Comparison of ENCODE assay signal across 1 cellular context in genomic region chr2:24285484-24286152, GRCh38.
TF ChIP-seq lines count a peak whose summit lies in the region.

No MANE protein-coding gene starts in this region.

TF ChIP-seq in HepG2, 621 proteins besides CTCF, POLR2A, EP300 and RAD21 (continued from another document):
- TF ChIP-seq, protein P1, sequence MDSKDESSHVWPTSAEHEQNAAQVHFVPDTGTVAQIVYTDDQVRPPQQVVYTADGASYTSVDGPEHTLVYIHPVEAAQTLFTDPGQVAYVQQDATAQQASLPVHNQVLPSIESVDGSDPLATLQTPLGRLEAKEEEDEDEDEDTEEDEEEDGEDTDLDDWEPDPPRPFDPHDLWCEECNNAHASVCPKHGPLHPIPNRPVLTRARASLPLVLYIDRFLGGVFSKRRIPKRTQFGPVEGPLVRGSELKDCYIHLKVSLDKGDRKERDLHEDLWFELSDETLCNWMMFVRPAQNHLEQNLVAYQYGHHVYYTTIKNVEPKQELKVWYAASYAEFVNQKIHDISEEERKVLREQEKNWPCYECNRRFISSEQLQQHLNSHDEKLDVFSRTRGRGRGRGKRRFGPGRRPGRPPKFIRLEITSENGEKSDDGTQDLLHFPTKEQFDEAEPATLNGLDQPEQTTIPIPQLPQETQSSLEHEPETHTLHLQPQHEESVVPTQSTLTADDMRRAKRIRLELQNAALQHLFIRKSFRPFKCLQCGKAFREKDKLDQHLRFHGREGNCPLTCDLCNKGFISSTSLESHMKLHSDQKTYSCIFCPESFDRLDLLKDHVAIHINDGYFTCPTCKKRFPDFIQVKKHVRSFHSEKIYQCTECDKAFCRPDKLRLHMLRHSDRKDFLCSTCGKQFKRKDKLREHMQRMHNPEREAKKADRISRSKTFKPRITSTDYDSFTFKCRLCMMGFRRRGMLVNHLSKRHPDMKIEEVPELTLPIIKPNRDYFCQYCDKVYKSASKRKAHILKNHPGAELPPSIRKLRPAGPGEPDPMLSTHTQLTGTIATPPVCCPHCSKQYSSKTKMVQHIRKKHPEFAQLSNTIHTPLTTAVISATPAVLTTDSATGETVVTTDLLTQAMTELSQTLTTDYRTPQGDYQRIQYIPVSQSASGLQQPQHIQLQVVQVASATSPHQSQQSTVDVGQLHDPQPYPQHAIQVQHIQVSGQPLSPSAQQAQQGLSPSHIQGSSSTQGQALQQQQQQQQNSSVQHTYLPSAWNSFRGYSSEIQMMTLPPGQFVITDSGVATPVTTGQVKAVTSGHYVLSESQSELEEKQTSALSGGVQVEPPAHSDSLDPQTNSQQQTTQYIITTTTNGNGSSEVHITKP (CRISPR knock-in tag; IDR thresholded peaks at IDR 0.05; ENCODE audit: low read depth), result no peak
- TF ChIP-seq ATF6 (CRISPR knock-in tag; conservative IDR thresholded peaks at IDR 0.05), result no peak
- TF ChIP-seq ARNT2 (CRISPR knock-in tag; IDR thresholded peaks at IDR 0.05; ENCODE audit: low read depth), result no peak
- no peak for TF ChIP-seq HDAC6 (IDR thresholded peaks at IDR 0.05; ENCODE audit: low read depth, low read length)
- TF ChIP-seq SIN3B (IDR thresholded peaks at IDR 0.05; ENCODE audit: low read length), result no peak
- TF ChIP-seq ZBTB46 (CRISPR knock-in tag; IDR thresholded peaks at IDR 0.05; ENCODE audit: borderline replicate concordance), result no peak
- TF ChIP-seq ZNF784 (CRISPR knock-in tag; IDR thresholded peaks at IDR 0.05; ENCODE audit: borderline replicate concordance), result no peak
- no peak for TF ChIP-seq CREBL2 (CRISPR knock-in tag; IDR thresholded peaks at IDR 0.05; ENCODE audit: borderline replicate concordance)
- no peak for TF ChIP-seq MBNL3 (CRISPR knock-in tag; conservative IDR thresholded peaks at IDR 0.05)
- no peak for TF ChIP-seq NR1H2 (CRISPR knock-in tag; IDR thresholded peaks at IDR 0.05; ENCODE audit: borderline replicate concordance, low read depth)
- TF ChIP-seq, protein P2, sequence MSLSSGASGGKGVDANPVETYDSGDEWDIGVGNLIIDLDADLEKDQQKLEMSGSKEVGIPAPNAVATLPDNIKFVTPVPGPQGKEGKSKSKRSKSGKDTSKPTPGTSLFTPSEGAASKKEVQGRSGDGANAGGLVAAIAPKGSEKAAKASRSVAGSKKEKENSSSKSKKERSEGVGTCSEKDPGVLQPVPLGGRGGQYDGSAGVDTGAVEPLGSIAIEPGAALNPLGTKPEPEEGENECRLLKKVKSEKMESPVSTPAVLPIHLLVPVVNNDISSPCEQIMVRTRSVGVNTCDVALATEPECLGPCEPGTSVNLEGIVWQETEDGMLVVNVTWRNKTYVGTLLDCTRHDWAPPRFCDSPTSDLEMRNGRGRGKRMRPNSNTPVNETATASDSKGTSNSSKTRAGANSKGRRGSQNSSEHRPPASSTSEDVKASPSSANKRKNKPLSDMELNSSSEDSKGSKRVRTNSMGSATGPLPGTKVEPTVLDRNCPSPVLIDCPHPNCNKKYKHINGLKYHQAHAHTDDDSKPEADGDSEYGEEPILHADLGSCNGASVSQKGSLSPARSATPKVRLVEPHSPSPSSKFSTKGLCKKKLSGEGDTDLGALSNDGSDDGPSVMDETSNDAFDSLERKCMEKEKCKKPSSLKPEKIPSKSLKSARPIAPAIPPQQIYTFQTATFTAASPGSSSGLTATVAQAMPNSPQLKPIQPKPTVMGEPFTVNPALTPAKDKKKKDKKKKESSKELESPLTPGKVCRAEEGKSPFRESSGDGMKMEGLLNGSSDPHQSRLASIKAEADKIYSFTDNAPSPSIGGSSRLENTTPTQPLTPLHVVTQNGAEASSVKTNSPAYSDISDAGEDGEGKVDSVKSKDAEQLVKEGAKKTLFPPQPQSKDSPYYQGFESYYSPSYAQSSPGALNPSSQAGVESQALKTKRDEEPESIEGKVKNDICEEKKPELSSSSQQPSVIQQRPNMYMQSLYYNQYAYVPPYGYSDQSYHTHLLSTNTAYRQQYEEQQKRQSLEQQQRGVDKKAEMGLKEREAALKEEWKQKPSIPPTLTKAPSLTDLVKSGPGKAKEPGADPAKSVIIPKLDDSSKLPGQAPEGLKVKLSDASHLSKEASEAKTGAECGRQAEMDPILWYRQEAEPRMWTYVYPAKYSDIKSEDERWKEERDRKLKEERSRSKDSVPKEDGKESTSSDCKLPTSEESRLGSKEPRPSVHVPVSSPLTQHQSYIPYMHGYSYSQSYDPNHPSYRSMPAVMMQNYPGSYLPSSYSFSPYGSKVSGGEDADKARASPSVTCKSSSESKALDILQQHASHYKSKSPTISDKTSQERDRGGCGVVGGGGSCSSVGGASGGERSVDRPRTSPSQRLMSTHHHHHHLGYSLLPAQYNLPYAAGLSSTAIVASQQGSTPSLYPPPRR (CRISPR knock-in tag; IDR thresholded peaks at IDR 0.05; ENCODE audit: borderline replicate concordance), result no peak
- no peak for TF ChIP-seq ZBTB1 (CRISPR knock-in tag; IDR thresholded peaks at IDR 0.05; ENCODE audit: borderline replicate concordance)
- TF ChIP-seq ZNF782 (CRISPR knock-in tag; IDR thresholded peaks at IDR 0.05; ENCODE audit: borderline replicate concordance), result no peak
